In the genomic region with DNA sequence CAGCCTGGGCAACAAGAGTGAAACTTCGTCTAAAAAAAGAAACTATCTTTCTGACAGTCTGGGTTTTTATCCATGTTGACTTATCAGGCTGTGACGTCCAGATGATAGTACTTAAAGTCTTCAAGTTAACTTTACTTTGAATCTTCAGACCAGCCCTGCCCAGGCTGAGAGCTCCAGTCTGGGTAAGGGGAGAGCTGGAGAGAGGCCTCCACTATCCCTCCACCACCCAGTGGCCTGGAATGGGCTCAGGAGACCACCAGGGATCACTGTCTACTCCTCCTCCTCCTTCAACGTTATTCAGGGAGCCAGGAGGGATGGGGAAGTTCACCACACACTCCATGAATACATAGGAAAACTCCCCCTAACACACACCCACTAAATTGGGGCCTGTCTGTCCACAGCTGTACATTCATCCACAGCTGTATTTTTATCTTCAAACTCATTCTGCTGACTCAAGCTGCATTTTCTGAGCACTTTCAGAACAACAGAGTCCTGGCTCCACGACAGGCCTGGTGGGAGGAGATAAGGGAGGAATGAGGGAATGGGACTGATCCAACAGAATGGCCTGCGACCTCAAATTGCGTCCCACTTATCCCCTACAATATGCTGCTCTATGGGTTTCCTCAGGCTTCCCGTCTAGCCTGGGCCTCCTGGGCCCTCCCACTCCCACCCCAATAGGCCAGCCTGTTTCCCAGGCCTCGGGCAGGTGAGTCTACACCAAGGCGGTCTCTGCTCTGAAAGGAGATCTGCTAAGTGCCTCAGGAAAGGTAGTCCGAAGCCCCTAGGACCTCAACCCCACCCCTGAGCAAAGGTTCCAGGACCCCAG, we compare ENCODE assay signal across 10 cellular contexts. TPM values are rescaled to one million over a fixed set of nuclear protein-coding genes. Genes with fewer than 3 reads are reported as not detected.
DNase-seq lines count a peak whose midpoint lies in the region; ATAC-seq and TF ChIP-seq lines count a peak whose summit lies in the region.
"Had no signal": no experiment of that assay in that cellular context is flagged by ENCODE, and none has a peak within 500 bp of the region (broad histone marks: within the 10 kb centered on the region; RNA-seq: fewer than 3 reads in every experiment).

No MANE protein-coding gene starts in this region.

- H3K36me3 Mint-ChIP-seq in activated T-cell treated with anti-CD3 and anti-CD28 coated beads, Interleukin-2, amount 50 U/mL, for 72 hours (ENCODE audit: insufficient read depth in 2 of 2) = no peaks in the 10 kb centered on the region

- H3K4me3 ChIP-seq in colonic mucosa (peak overlapping the region; percentile 87), lower lobe of right lung (peak overlapping the region; percentile 72), transverse colon (peak overlapping the region in 3 of 4 donors; percentile 71 to 86 (median 75))

- WGBS in transverse colon (ENCODE audit: low coverage in 1 of 2), 2 donors = 50 to 68% methylated on average over 1 to 9 of the region's 10 CpGs

- no peaks in the 10 kb centered on the region for H3K27me3 ChIP-seq in colonic mucosa
- H3K27me3 ChIP-seq in lower lobe of right lung (ENCODE audit: low read depth) = peaks cover 7% of the 10 kb centered on the region
- no peaks in the 10 kb centered on the region for H3K27me3 ChIP-seq in transverse colon

- TF ChIP-seq EP300 in transverse colon (IDR thresholded peaks at IDR 0.05; ENCODE audit: low read depth) = no peak

- no peak for TF ChIP-seq POLR2A in transverse colon (IDR thresholded peaks at IDR 0.05)

- no peak overlapping the region for H3K27ac Mint-ChIP-seq in activated T-cell treated with anti-CD3 and anti-CD28 coated beads, Interleukin-2, amount 50 U/mL, for 72 hours

- peaks cover 13% of the 10 kb centered on the region for H3K4me1 Mint-ChIP-seq in activated T-cell treated with anti-CD3 and anti-CD28 coated beads, Interleukin-2, amount 50 U/mL, for 72 hours (ENCODE audit: low read depth)

- peaks cover 20% of the 10 kb centered on the region for H3K27me3 Mint-ChIP-seq in activated T-cell treated with anti-CD3 and anti-CD28 coated beads, Interleukin-2, amount 50 U/mL, for 72 hours (ENCODE audit: low read depth)

- intact Hi-C loops in colonic mucosa (cut with DNase I) = no loop called here
- intact Hi-C loops in lower lobe of right lung (cut with DNase I) = no loop called here
- intact Hi-C loops in transverse colon (cut with DNase I; ENCODE audit: low total_unique reads) = no loop called here

- DNase-seq in activated T-cell treated with anti-CD3 and anti-CD28 coated beads, Interleukin-2, amount 50 U/mL, for 72 hours = no peak
- DNase-seq in activated T-cell treated with anti-CD3 and anti-CD28 coated beads, Interleukin-2, amount 50 U/mL, for 1 hour = no peak
- DNase-seq in colonic mucosa = peak; percentile 48
- DNase-seq in lower lobe of right lung = no peak
- no peak for DNase-seq in transverse colon
- no peak for DNase-seq in anterior cingulate cortex (lab: John Stamatoyannopoulos, UW)
- DNase-seq: effector CD4-positive, alpha-beta T cell; stimulated activated CD4-positive, alpha-beta T cell treated with anti-CD3 and anti-CD28 coated beads, Interleukin-4, amount 100 ng/mL, for 4 hours had no signal

- H3K9me3 Mint-ChIP-seq in activated T-cell treated with anti-CD3 and anti-CD28 coated beads, Interleukin-2, amount 50 U/mL, for 72 hours = no peaks in the 10 kb centered on the region

- H3K9ac ChIP-seq in colonic mucosa (ENCODE audit: low read depth in 2 of 2, low read length in 2 of 2) = peak overlapping the region; percentile 30 to 92

- ATAC-seq in activated T-cell treated with anti-CD3 and anti-CD28 coated beads, Interleukin-2, amount 50 U/mL, for 72 hours (replicated peaks in 1 of 2) = no peak
- ATAC-seq in lower lobe of right lung = no peak
- ATAC-seq in HG02938 (IDR thresholded peaks at IDR 0.05; ENCODE audit: unreplicated experiment) = no peak
- ATAC-seq in HG03521 (IDR thresholded peaks at IDR 0.05; ENCODE audit: unreplicated experiment) = no peak

- H3K36me3 ChIP-seq in colonic mucosa (no peaks in the 10 kb centered on the region), lower lobe of right lung (no peaks in the 10 kb centered on the region), transverse colon (no peaks in the 10 kb centered on the region)

- H3K27ac ChIP-seq in colonic mucosa (peak overlapping the region; percentile 67), lower lobe of right lung (peak overlapping the region; percentile 41), transverse colon (peak overlapping the region; percentile 67 to 87 (median 83))

- TF ChIP-seq CTCF in colonic mucosa (IDR thresholded peaks at IDR 0.05) (no peak), lower lobe of right lung (IDR thresholded peaks at IDR 0.05) (no peak), transverse colon (IDR thresholded peaks at IDR 0.05) (no peak)

- peak overlapping the region; percentile 86 to 90 for H3K4me3 Mint-ChIP-seq in activated T-cell treated with anti-CD3 and anti-CD28 coated beads, Interleukin-2, amount 50 U/mL, for 72 hours

- H3K9me3 ChIP-seq in colonic mucosa (no peaks in the 10 kb centered on the region), lower lobe of right lung (no peaks in the 10 kb centered on the region), transverse colon (no peaks in the 10 kb centered on the region)

- in situ Hi-C loops in transverse colon (cut with MboI; ENCODE audit: low pct_ligation_motif_present in 1 of 4, low pct_unique_long_range_greater_than_20kb in 1 of 4, low sequenced_read_pairs in 3 of 4) = no loop called here

- H3K4me1 ChIP-seq in colonic mucosa = peaks cover 7% of the 10 kb centered on the region
- peaks cover 21% of the 10 kb centered on the region for H3K4me1 ChIP-seq in lower lobe of right lung
- peaks cover 0 to 64% (median 38%) of the 10 kb centered on the region in 4 donors for H3K4me1 ChIP-seq in transverse colon

RNA-seq across cellular contexts. Expression of a gene that starts 1.8 kb away (rescaled TPM):
- total RNA-seq in activated T-cell treated with anti-CD3 and anti-CD28 coated beads, Interleukin-2, amount 50 U/mL, for 72 hours = 1 to 10 TPM in 1 of 2 donors, under 1 TPM in 1; 0.70 to 1.0 TPM
- total RNA-seq in colonic mucosa = 10 to 100 TPM; 17.9 to 29.6 TPM
- total RNA-seq in lower lobe of right lung = 6.8 TPM
- total RNA-seq in transverse colon = 10 to 100 TPM; 12.2 to 29.1 (median 17.0) TPM

RNA-seq across cellular contexts. Expression of a gene that starts 46.7 kb away (rescaled TPM):
- total RNA-seq in activated T-cell treated with anti-CD3 and anti-CD28 coated beads, Interleukin-2, amount 50 U/mL, for 72 hours = 10 to 100 TPM; 72.8 to 86.8 TPM
- total RNA-seq in colonic mucosa = 10 to 100 TPM; 30.5 to 37.6 TPM
- total RNA-seq in lower lobe of right lung = 62.8 TPM
- 10 to 100 TPM; 16.0 to 24.1 (median 19.7) TPM for total RNA-seq in transverse colon
